In the genomic region with DNA sequence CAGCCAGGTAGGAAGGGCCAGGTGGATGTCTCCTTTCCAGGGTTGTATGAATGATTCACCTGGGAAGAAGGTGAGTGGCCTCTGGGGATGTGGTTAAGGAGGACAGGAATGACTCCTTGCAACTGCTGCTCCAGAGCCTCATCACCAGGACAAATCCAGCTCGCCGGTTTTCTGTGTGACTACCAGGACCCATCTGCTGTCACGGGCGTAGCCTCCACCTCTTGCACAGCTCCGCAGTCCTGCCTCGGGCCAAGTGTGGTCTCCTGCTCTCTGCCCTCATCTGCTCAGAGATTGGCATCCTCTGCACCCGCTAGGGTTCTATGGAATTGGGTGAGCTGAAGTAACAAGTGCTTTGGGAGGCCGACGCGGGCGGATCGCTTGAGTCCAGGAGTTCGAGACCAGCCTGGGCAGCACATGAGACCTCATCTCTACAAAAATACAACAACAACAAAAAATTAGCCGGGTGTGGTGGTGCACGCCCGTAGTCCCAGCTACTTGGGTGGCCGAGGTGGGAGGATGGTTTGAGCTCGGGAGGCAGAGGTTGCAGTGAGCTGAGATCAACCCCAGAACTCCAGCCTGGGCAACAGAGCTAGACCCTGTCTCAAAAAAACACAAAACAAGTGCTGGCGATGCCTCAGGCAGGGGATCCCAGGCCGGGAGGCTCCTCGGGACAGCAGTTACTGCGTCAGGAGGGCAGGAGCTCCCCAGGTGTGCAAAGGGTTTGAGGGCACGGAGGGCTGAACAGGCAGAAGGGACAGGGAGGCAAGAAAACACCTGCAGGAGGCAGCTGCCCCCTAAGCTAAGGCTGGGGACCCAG, we compare ENCODE assay signal across 1 cellular context.
TF ChIP-seq lines count a peak whose summit lies in the region.

No MANE protein-coding gene starts in this region.

TF ChIP-seq in HCT116, 20 proteins besides CTCF, POLR2A, EP300 and RAD21 (continued from another document):
- TF ChIP-seq, protein P1, sequence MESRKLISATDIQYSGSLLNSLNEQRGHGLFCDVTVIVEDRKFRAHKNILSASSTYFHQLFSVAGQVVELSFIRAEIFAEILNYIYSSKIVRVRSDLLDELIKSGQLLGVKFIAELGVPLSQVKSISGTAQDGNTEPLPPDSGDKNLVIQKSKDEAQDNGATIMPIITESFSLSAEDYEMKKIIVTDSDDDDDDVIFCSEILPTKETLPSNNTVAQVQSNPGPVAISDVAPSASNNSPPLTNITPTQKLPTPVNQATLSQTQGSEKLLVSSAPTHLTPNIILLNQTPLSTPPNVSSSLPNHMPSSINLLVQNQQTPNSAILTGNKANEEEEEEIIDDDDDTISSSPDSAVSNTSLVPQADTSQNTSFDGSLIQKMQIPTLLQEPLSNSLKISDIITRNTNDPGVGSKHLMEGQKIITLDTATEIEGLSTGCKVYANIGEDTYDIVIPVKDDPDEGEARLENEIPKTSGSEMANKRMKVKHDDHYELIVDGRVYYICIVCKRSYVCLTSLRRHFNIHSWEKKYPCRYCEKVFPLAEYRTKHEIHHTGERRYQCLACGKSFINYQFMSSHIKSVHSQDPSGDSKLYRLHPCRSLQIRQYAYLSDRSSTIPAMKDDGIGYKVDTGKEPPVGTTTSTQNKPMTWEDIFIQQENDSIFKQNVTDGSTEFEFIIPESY (IDR thresholded peaks at IDR 0.05; ENCODE audit: extremely low read depth, insufficient replicate concordance, low read length): no peak
- no peak for TF ChIP-seq CBX3 (IDR thresholded peaks at IDR 0.05; ENCODE audit: low read depth)
- TF ChIP-seq SRF (IDR thresholded peaks at IDR 0.05; ENCODE audit: low read depth): no peak
- TF ChIP-seq ZNF274 (IDR thresholded peaks at IDR 0.05; ENCODE audit: low read depth, low read length): no peak
- TF ChIP-seq EZH2 (IDR thresholded peaks at IDR 0.05): no peak
- no peak for TF ChIP-seq SP1 (IDR thresholded peaks at IDR 0.05; ENCODE audit: low read depth)
- TF ChIP-seq POLR2AphosphoS5 (IDR thresholded peaks at IDR 0.05; ENCODE audit: low read depth, low read length): no peak
- no peak for TF ChIP-seq SIN3A (IDR thresholded peaks at IDR 0.05; ENCODE audit: low read depth)
- TF ChIP-seq ELF1 (IDR thresholded peaks at IDR 0.05; ENCODE audit: borderline replicate concordance, low read depth): no peak
- no peak for TF ChIP-seq CEBPB (IDR thresholded peaks at IDR 0.05; ENCODE audit: low read depth)
- TF ChIP-seq, protein P2, sequence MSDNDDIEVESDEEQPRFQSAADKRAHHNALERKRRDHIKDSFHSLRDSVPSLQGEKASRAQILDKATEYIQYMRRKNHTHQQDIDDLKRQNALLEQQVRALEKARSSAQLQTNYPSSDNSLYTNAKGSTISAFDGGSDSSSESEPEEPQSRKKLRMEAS (IDR thresholded peaks at IDR 0.05): no peak
- TF ChIP-seq, protein P3, sequence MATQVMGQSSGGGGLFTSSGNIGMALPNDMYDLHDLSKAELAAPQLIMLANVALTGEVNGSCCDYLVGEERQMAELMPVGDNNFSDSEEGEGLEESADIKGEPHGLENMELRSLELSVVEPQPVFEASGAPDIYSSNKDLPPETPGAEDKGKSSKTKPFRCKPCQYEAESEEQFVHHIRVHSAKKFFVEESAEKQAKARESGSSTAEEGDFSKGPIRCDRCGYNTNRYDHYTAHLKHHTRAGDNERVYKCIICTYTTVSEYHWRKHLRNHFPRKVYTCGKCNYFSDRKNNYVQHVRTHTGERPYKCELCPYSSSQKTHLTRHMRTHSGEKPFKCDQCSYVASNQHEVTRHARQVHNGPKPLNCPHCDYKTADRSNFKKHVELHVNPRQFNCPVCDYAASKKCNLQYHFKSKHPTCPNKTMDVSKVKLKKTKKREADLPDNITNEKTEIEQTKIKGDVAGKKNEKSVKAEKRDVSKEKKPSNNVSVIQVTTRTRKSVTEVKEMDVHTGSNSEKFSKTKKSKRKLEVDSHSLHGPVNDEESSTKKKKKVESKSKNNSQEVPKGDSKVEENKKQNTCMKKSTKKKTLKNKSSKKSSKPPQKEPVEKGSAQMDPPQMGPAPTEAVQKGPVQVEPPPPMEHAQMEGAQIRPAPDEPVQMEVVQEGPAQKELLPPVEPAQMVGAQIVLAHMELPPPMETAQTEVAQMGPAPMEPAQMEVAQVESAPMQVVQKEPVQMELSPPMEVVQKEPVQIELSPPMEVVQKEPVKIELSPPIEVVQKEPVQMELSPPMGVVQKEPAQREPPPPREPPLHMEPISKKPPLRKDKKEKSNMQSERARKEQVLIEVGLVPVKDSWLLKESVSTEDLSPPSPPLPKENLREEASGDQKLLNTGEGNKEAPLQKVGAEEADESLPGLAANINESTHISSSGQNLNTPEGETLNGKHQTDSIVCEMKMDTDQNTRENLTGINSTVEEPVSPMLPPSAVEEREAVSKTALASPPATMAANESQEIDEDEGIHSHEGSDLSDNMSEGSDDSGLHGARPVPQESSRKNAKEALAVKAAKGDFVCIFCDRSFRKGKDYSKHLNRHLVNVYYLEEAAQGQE (IDR thresholded peaks at IDR 0.05; ENCODE audit: low read depth): no peak
